In the genomic region with DNA sequence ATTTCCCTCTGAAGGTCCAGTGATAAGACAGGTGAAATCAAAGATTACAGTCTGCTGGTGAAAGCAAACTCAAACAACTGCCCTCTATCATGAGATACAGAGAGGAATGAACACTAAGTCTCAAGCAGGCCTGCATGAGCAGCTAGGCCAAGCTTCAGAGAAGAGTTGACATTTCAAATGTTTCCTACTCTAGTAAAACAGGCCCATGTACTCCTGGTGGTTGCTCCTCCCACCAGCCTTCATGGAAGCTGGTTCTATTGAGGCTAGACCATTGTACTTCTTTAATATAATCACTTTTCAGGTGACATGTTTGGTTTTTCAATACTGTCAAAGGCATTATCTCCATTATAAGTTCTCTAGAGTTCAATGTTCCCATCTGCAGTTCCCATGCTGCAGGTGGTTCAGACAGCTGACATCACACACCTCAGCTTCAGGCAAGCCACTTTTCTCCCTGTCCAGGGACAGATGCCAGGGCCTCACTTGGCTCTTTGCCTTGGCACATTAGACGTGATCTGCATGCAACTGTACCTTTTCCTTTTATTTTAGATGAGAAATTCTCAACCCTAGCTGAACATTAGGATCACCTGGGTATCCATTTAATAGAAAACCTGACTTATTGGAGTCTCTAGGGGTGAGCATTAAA, we compare ENCODE assay signal across 25 cellular contexts.
DNase-seq lines count a peak whose midpoint lies in the region; ATAC-seq and TF ChIP-seq lines count a peak whose summit lies in the region.
"Had no signal": no experiment of that assay in that cellular context is flagged by ENCODE, and none has a peak within 500 bp of the region (broad histone marks: within the 10 kb centered on the region; RNA-seq: fewer than 3 reads in every experiment).

No MANE protein-coding gene starts in this region.

- intact Hi-C loops in body of pancreas (cut with DNase I): no loop called here

- H3K4me3 ChIP-seq in body of pancreas: no peak overlapping the region
- H3K4me3 ChIP-seq: BLaER1, GM12878, GM23338, SJSA1 had no signal

- no peak for DNase-seq in activated T-cell treated with anti-CD3 and anti-CD28 coated beads, Interleukin-2, amount 50 U/mL, for 72 hours
- DNase-seq in activated T-cell treated with anti-CD3 and anti-CD28 coated beads, Interleukin-2, amount 50 U/mL, for 4 hours: no peak
- DNase-seq in NCI-H69 (lab: John Stamatoyannopoulos, UW): peak; percentile 22
- peak; percentile 57 to 85 (median 75) for DNase-seq in body of pancreas
- DNase-seq in stimulated activated naive B cell treated with anti-CD40 and anti-IgM and Interleukin-4, amounts not matched to agents 10 μg/mL and 1 μg/mL and 100 μg/mL, for 72 hours: no peak
- no peak for DNase-seq in NCI-H1417 (lab: John Stamatoyannopoulos, UW)
- DNase-seq in stimulated activated CD8-positive, alpha-beta memory T cell treated with anti-CD3 and anti-CD28 coated beads, Interleukin-4, amount 100 ng/mL, for 48 hours: no peak
- no peak for DNase-seq in H4 (ENCODE audit: low spot score)
- DNase-seq: CD4-positive, alpha-beta memory T cell; DMS53; EL; KBM-7; MV-4-11; NCI-H1436 treated with DMSO at 0.1 percent for 48 hours; NCI-H2081; NCI-H2171 treated with DMSO at 0.1 percent for 48 hours; NCI-H748 treated with DMSO at 0.1 percent for 48 hours; PC-3; SW 1271 had no signal

- peak overlapping the region; percentile 31 for H3K27ac Mint-ChIP-seq in activated T-cell treated with anti-CD3 and anti-CD28 coated beads, Interleukin-2, amount 50 U/mL, for 72 hours
- H3K27ac Mint-ChIP-seq in stimulated activated naive B cell treated with anti-CD40 and anti-IgM and Interleukin-4, amounts not matched to agents 10 μg/mL and 1 μg/mL and 100 μg/mL, for 72 hours: peak overlapping the region; percentile 14
- H3K27ac Mint-ChIP-seq: GM23338 had no signal

- H3K9me3 ChIP-seq in body of pancreas: no peaks in the 10 kb centered on the region
- H3K9me3 ChIP-seq: BLaER1, SJSA1 had no signal

- H3K4me1 Mint-ChIP-seq in activated T-cell treated with anti-CD3 and anti-CD28 coated beads, Interleukin-2, amount 50 U/mL, for 72 hours (ENCODE audit: low read depth): peaks cover 39% of the 10 kb centered on the region
- peaks cover 36% of the 10 kb centered on the region for H3K4me1 Mint-ChIP-seq in activated T-cell treated with anti-CD3 and anti-CD28 coated beads, Interleukin-2, amount 50 U/mL, for 4 hours (ENCODE audit: low read depth)
- H3K4me1 Mint-ChIP-seq in stimulated activated naive B cell treated with anti-CD40 and anti-IgM and Interleukin-4, amounts not matched to agents 10 μg/mL and 1 μg/mL and 100 μg/mL, for 72 hours: peaks cover 5 to 19% of the 10 kb centered on the region in 2 donors
- H3K4me1 Mint-ChIP-seq: GM23338 had no signal

- H3K4me1 ChIP-seq in body of pancreas: peaks cover 41% of the 10 kb centered on the region
- H3K4me1 ChIP-seq: BLaER1, SJSA1 had no signal

- no peaks in the 10 kb centered on the region for H3K36me3 ChIP-seq in body of pancreas (replicated peaks in 1 of 2; ENCODE audit: insufficient read depth in 1 of 2, low read depth in 2 of 2)
- H3K36me3 ChIP-seq: SJSA1 had no signal

- TF ChIP-seq CTCF in body of pancreas (IDR thresholded peaks at IDR 0.05): no peak

- WGBS in body of pancreas, 2 donors: 11 to 25% methylated on average over 1 of the region's 1 CpG

- no peak for TF ChIP-seq POLR2A in body of pancreas (IDR thresholded peaks at IDR 0.05)

- H3K9me3 Mint-ChIP-seq in activated T-cell treated with anti-CD3 and anti-CD28 coated beads, Interleukin-2, amount 50 U/mL, for 72 hours: no peaks in the 10 kb centered on the region
- no peaks in the 10 kb centered on the region for H3K9me3 Mint-ChIP-seq in activated T-cell treated with anti-CD3 and anti-CD28 coated beads, Interleukin-2, amount 50 U/mL, for 4 hours
- no peaks in the 10 kb centered on the region for H3K9me3 Mint-ChIP-seq in stimulated activated naive B cell treated with anti-CD40 and anti-IgM and Interleukin-4, amounts not matched to agents 10 μg/mL and 1 μg/mL and 100 μg/mL, for 72 hours
- H3K9me3 Mint-ChIP-seq: GM23338 had no signal

- no peak overlapping the region for H3K4me3 Mint-ChIP-seq in activated T-cell treated with anti-CD3 and anti-CD28 coated beads, Interleukin-2, amount 50 U/mL, for 72 hours
- no peak overlapping the region for H3K4me3 Mint-ChIP-seq in activated T-cell treated with anti-CD3 and anti-CD28 coated beads, Interleukin-2, amount 50 U/mL, for 4 hours
- no peak overlapping the region for H3K4me3 Mint-ChIP-seq in stimulated activated naive B cell treated with anti-CD40 and anti-IgM and Interleukin-4, amounts not matched to agents 10 μg/mL and 1 μg/mL and 100 μg/mL, for 72 hours
- H3K4me3 Mint-ChIP-seq: CD4-positive, alpha-beta memory T cell; GM23338 had no signal

- peaks cover 16% of the 10 kb centered on the region for H3K27me3 Mint-ChIP-seq in activated T-cell treated with anti-CD3 and anti-CD28 coated beads, Interleukin-2, amount 50 U/mL, for 72 hours (ENCODE audit: low read depth)
- H3K27me3 Mint-ChIP-seq in activated T-cell treated with anti-CD3 and anti-CD28 coated beads, Interleukin-2, amount 50 U/mL, for 4 hours (ENCODE audit: low read depth): no peaks in the 10 kb centered on the region
- H3K27me3 Mint-ChIP-seq in stimulated activated naive B cell treated with anti-CD40 and anti-IgM and Interleukin-4, amounts not matched to agents 10 μg/mL and 1 μg/mL and 100 μg/mL, for 72 hours: no peaks in the 10 kb centered on the region
- H3K27me3 Mint-ChIP-seq: CD4-positive, alpha-beta memory T cell had no signal

- no peak for ATAC-seq in activated T-cell treated with anti-CD3 and anti-CD28 coated beads, Interleukin-2, amount 50 U/mL, for 72 hours (replicated peaks in 1 of 2)
- ATAC-seq in activated T-cell treated with anti-CD3 and anti-CD28 coated beads, Interleukin-2, amount 50 U/mL, for 4 hours: no peak
- peak; percentile 84 for ATAC-seq in body of pancreas
- ATAC-seq in stimulated activated naive B cell treated with anti-CD40 and anti-IgM and Interleukin-4, amounts not matched to agents 10 μg/mL and 1 μg/mL and 100 μg/mL, for 72 hours (replicated peaks): no peak
- ATAC-seq: GM12878, GM23338, HCT116, PC-3 had no signal

- H3K27ac ChIP-seq in body of pancreas: peak overlapping the region in 1 of 4 donors; percentile 12
- H3K27ac ChIP-seq: BLaER1, RWPE1, SJSA1 had no signal

- peaks cover 0 to 2% of the 10 kb centered on the region in 2 donors for H3K36me3 Mint-ChIP-seq in activated T-cell treated with anti-CD3 and anti-CD28 coated beads, Interleukin-2, amount 50 U/mL, for 72 hours (ENCODE audit: insufficient read depth in 2 of 2)
- H3K36me3 Mint-ChIP-seq in activated T-cell treated with anti-CD3 and anti-CD28 coated beads, Interleukin-2, amount 50 U/mL, for 4 hours (ENCODE audit: insufficient read depth): peaks cover 8% of the 10 kb centered on the region
- H3K36me3 Mint-ChIP-seq in stimulated activated naive B cell treated with anti-CD40 and anti-IgM and Interleukin-4, amounts not matched to agents 10 μg/mL and 1 μg/mL and 100 μg/mL, for 72 hours: peaks cover 11 to 15% of the 10 kb centered on the region in 2 donors

- H3K27me3 ChIP-seq in body of pancreas: no peaks in the 10 kb centered on the region
- H3K27me3 ChIP-seq: BLaER1, SJSA1 had no signal

Comparison
In these comparisons a context has a peak if more than half of its experiments do, and no peak if none do; other contexts are left out.
1. DNase-seq: peak in NCI-H69 (single experiment) and body of pancreas (4 of 4); none in activated T-cell treated with anti-CD3 and anti-CD28 coated beads, Interleukin-2, amount 50 U/mL, for 72 hours (0 of 2), activated T-cell treated with anti-CD3 and anti-CD28 coated beads, Interleukin-2, amount 50 U/mL, for 4 hours (single experiment), stimulated activated naive B cell treated with anti-CD40 and anti-IgM and Interleukin-4, amounts not matched to agents 10 μg/mL and 1 μg/mL and 100 μg/mL, for 72 hours (single experiment), NCI-H1417 (0 of 3), stimulated activated CD8-positive, alpha-beta memory T cell treated with anti-CD3 and anti-CD28 coated beads, Interleukin-4, amount 100 ng/mL, for 48 hours (single experiment) and H4 (single experiment).